In the genomic region with DNA sequence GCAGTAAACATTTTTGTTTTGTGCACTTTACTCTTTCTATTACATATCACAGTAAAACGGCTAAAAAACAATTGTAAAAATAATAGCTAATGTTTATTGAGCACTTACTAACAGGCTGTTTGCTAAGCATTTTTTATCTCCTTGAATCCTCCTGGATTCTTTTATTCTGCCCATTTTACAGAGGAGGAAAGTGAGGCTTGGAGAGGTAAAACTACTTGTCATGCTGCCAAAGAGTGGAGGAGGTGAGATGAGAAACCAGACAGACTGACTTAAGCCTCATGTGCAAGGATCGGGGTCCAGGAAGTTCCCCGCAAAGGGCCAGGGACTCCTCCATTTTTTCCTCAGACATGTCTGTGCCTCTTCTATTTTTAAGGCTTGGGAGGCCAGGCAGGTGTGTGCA, we compare ENCODE assay signal across 6 cellular contexts.
"Had no signal": no experiment of that assay in that cellular context is flagged by ENCODE, and none has a peak within 500 bp of the region (broad histone marks: within the 10 kb centered on the region; RNA-seq: fewer than 3 reads in every experiment).

No MANE protein-coding gene starts in this region.

- H3K27ac ChIP-seq: HL-60, KMS-11 had no signal

- H3K9ac ChIP-seq: KMS-11 had no signal

- FAIRE-seq: HTR-8/SVneo had no signal

- H3K4me2 ChIP-seq: KMS-11 had no signal

- DNase-seq: IMR-90, KBM-7, KG1 had no signal
